In genomic region chr11:33936745-33937612, GRCh38 we compare ENCODE assay signal across 9 cellular contexts. TPM values are rescaled to one million over a fixed set of nuclear protein-coding genes. Genes with fewer than 3 reads are reported as not detected.
DNase-seq lines count a peak whose midpoint lies in the region; ATAC-seq and TF ChIP-seq lines count a peak whose summit lies in the region.
"Had no signal": no experiment of that assay in that cellular context is flagged by ENCODE, and none has a peak within 500 bp of the region (broad histone marks: within the 10 kb centered on the region; RNA-seq: fewer than 3 reads in every experiment).

No MANE protein-coding gene starts in this region.

- peak; percentile 39 for DNase-seq in HT1080 (ENCODE audit: low read depth)
- peak; percentile 24 for DNase-seq in WERI-Rb-1
- peak; percentile 80 for DNase-seq in hepatocyte (ENCODE audit: low spot score)
- DNase-seq in stromal cell of bone marrow (ENCODE audit: low read depth), result peak; percentile 62
- DNase-seq in activated CD4-positive, alpha-beta T cell treated with anti-CD3 and anti-CD28 coated beads for 36 hours, result no peak
- no peak for DNase-seq in DMS114 treated with DMSO at 0.1 percent for 48 hours (lab: John Stamatoyannopoulos, UW; ENCODE audit: unreplicated experiment)
- DNase-seq in RPMI8226, result no peak
- DNase-seq in stimulated activated CD4-positive, alpha-beta T cell treated with anti-CD3 and anti-CD28 coated beads, Interleukin-2, amount 100 ng/mL, for 24 hours, result no peak
- DNase-seq: activated CD4-positive, CD25-positive, alpha-beta regulatory T cell treated with anti-CD3 and anti-CD28 coated beads, Interleukin-2, amount 50 U/mL, for 72 hours had no signal

- H3K9me2 ChIP-seq in hepatocyte (replicated peaks; ENCODE audit: insufficient read depth), result no peaks in the 10 kb centered on the region

- intact Hi-C loops in activated CD4-positive, alpha-beta T cell treated with anti-CD3 and anti-CD28 coated beads for 36 hours (cut with DNase I, micrococcal nuclease), result no loop called here

- CTCF ChIA-PET in activated CD4-positive, alpha-beta T cell treated with anti-CD3 and anti-CD28 coated beads for 36 hours (lab: Charles Lee), result interaction anchor here (0.9 to 1.1 kb wide), 2 partner anchors 51 to 80 kb away, joined by 3 to 4 read pairs; no protein-coding TSS in a partner anchor

- H3K27me3 ChIP-seq in WERI-Rb-1 (ENCODE audit: insufficient read depth, low read depth, severe bottlenecking), result no peaks in the 10 kb centered on the region
- no peaks in the 10 kb centered on the region for H3K27me3 ChIP-seq in hepatocyte

- no peaks in the 10 kb centered on the region for H3K4me1 Mint-ChIP-seq in activated CD4-positive, alpha-beta T cell treated with anti-CD3 and anti-CD28 coated beads for 36 hours

- H3K4me1 ChIP-seq in hepatocyte (ENCODE audit: insufficient read depth), result peaks cover 17% of the 10 kb centered on the region

- peaks cover 5% of the 10 kb centered on the region for H3K9me3 ChIP-seq in WERI-Rb-1 (ENCODE audit: severe bottlenecking)
- H3K9me3 ChIP-seq in hepatocyte (ENCODE audit: low read depth), result no peaks in the 10 kb centered on the region

- H3K9me3 Mint-ChIP-seq in activated CD4-positive, alpha-beta T cell treated with anti-CD3 and anti-CD28 coated beads for 36 hours (ENCODE audit: low read depth), result peaks cover 7% of the 10 kb centered on the region

- 12% methylated on average over 14 of the region's 14 CpGs for WGBS in hepatocyte (ENCODE audit: low lambda C conversion rate, missing lambda C conversion rate)

- no peak for ATAC-seq in activated CD4-positive, alpha-beta T cell treated with anti-CD3 and anti-CD28 coated beads for 36 hours

- 0 out of 2 replicates have a peak overlapping the region, but pooled peaks have one; percentile 19 for H3K27ac ChIP-seq in WERI-Rb-1
- H3K27ac ChIP-seq in hepatocyte, result peak overlapping the region; percentile 26

- no peak overlapping the region for H3K4me3 Mint-ChIP-seq in activated CD4-positive, alpha-beta T cell treated with anti-CD3 and anti-CD28 coated beads for 36 hours

- no peaks in the 10 kb centered on the region for H3K36me3 ChIP-seq in WERI-Rb-1
- H3K36me3 ChIP-seq in hepatocyte (replicated peaks; ENCODE audit: insufficient read depth, low read depth), result no peaks in the 10 kb centered on the region

- no peak overlapping the region for H2AFZ ChIP-seq in hepatocyte

- no peaks in the 10 kb centered on the region for H3K36me3 Mint-ChIP-seq in activated CD4-positive, alpha-beta T cell treated with anti-CD3 and anti-CD28 coated beads for 36 hours (ENCODE audit: low read depth)

- no peaks in the 10 kb centered on the region for H4K20me1 ChIP-seq in hepatocyte (ENCODE audit: insufficient read depth, poor library complexity, severe bottlenecking)

- TF ChIP-seq CTCF in WERI-Rb-1 (IDR thresholded peaks at IDR 0.05; ENCODE audit: low read depth, low read length) (no peak), hepatocyte (IDR thresholded peaks at IDR 0.05; ENCODE audit: poor library complexity) (no peak)

- peak overlapping the region; percentile 29 for H3K4me2 ChIP-seq in hepatocyte

- H3K79me2 ChIP-seq in hepatocyte, result no peaks in the 10 kb centered on the region

- H3K27ac Mint-ChIP-seq in activated CD4-positive, alpha-beta T cell treated with anti-CD3 and anti-CD28 coated beads for 36 hours, result no peak overlapping the region

- H3K4me3 ChIP-seq in WERI-Rb-1 (ENCODE audit: low read depth, low read length) (no peak overlapping the region), hepatocyte (no peak overlapping the region)

- POLR2A ChIA-PET in activated CD4-positive, alpha-beta T cell treated with anti-CD3 and anti-CD28 coated beads for 36 hours (lab: Charles Lee), result no interaction called here

- H3K27me3 Mint-ChIP-seq in activated CD4-positive, alpha-beta T cell treated with anti-CD3 and anti-CD28 coated beads for 36 hours, result peaks cover 7% of the 10 kb centered on the region

RNA-seq across cellular contexts. Expression of gene LMO2, which starts 45.1 kb away (rescaled TPM):
- 0.11 and 1.5 TPM in 2 replicates for total RNA-seq in HT1080 (2014; rRNA removed; shearing (Covaris generic))
- polyA plus RNA-seq in HT1080 (2015; cell fraction: cytosol; rRNA removed), result 0.59 and 0.87 TPM in 2 replicates
- polyA plus RNA-seq in HT1080 (2015; cell fraction: nucleus; rRNA removed), result 0.16 TPM in 1 of 2 replicates, not detected in the other
- 2.5 and 4.9 TPM in 2 replicates for total RNA-seq in hepatocyte
- polyA plus RNA-seq in hepatocyte, result 4.9 and 5.5 TPM in 2 replicates
- total RNA-seq in activated CD4-positive, alpha-beta T cell treated with anti-CD3 and anti-CD28 coated beads for 36 hours, result not detected

Comparison
In these comparisons a context has a peak if more than half of its experiments do, and no peak if none do; other contexts are left out.
1. DNase-seq: peak in HT1080 (single experiment), WERI-Rb-1 (single experiment), hepatocyte (single experiment) and stromal cell of bone marrow (single experiment); none in activated CD4-positive, alpha-beta T cell treated with anti-CD3 and anti-CD28 coated beads for 36 hours (single experiment), DMS114 treated with DMSO at 0.1 percent for 48 hours (single experiment), RPMI8226 (single experiment) and stimulated activated CD4-positive, alpha-beta T cell treated with anti-CD3 and anti-CD28 coated beads, Interleukin-2, amount 100 ng/mL, for 24 hours (0 of 2).